ENCODE assay signal across 9 cellular contexts in the genomic region with DNA sequence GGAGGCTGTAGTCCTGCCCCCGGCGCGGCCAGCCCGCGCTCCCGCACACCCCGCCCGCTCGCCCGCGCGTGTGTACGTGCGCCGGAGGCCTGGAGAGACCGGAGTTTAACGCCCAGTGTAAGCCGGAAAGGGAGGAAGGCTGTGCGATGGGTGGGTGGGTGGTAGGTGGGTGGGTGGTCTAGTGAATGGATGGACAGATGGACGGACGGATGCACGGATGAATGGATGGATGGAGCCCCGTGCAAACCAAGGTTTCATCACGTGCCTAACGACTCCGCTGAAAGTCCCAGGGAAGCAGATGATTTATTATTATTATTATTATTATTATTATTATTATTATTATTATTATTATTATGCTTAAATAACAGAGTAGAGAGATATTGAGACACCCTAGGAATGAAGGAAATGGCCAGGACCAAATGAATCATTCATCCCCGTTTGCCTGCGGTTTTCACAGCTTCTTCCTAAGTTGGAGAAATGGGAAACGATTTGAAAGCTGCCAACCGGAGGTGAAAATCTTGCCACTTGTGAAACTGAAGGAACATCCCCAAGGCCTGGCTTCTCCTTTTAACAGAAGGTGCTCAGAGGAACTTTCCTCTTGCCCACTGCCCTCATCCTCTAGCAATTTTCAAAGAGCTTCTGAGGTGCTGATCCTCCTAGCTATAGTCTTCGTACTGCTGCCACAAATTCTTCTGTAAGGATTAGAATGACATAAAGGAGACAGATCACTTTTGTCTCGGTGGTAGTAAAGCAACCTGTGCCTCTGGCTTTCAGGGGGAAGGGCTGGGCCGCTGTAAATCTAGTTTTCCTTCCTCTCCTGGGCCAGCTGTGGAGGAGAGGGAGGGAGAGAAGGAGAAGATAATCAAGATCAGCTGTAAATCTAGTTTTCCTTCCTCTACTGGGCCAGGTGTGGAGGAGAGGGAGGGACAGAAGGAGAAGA. TPM values are rescaled to one million over a fixed set of nuclear protein-coding genes. Genes with fewer than 3 reads are reported as not detected.
DNase-seq lines count a peak whose midpoint lies in the region; ATAC-seq and TF ChIP-seq lines count a peak whose summit lies in the region.
"Had no signal": no experiment of that assay in that cellular context is flagged by ENCODE, and none has a peak within 500 bp of the region (broad histone marks: within the 10 kb centered on the region; RNA-seq: fewer than 3 reads in every experiment).

No MANE protein-coding gene starts in this region.

- DNase-seq in cardiac fibroblast (ENCODE audit: low read depth in 2 of 2) (peak; percentile 4 to 23), myocyte (ENCODE audit: low read depth) (peak; percentile 3), NCI-H146 (lab: John Stamatoyannopoulos, UW) (no peak), NCI-H2107 treated with DMSO at 0.1 percent for 48 hours (lab: John Stamatoyannopoulos, UW; ENCODE audit: unreplicated experiment) (no peak), T-helper 1 cell (no peak)

- no peaks in the 10 kb centered on the region for H3K79me2 ChIP-seq in ACC112 (ENCODE audit: control insufficient read depth, insufficient read depth, low read length, unreplicated experiment)

- POLR2A ChIA-PET in HEK293 (lab: Yijun Ruan, JAX): interaction anchor here (0.6 kb wide), 2 partner anchors 628 to 638 kb away, joined by 5 to 8 read pairs; no protein-coding TSS in a partner anchor

- peaks cover 39% of the 10 kb centered on the region for H3K27me3 ChIP-seq in ACC112 (ENCODE audit: insufficient read depth, low read length)

- CTCF ChIA-PET in HEK293 (lab: Yijun Ruan, JAX): no interaction called here

- H3K9me3 ChIP-seq in HEK293 (ENCODE audit: control insufficient read depth, insufficient read depth, low read depth, low read length): no peaks in the 10 kb centered on the region
- H3K9me3 ChIP-seq: neutrophil had no signal

- H3K27ac ChIP-seq in ACC112 (ENCODE audit: low read depth, low read length): no peak overlapping the region
- peak overlapping the region; percentile 70; the same call in 1 of the 2 replicates for H3K27ac ChIP-seq in HEK293 (ENCODE audit: extremely low read depth, low read depth, low read length)
- H3K27ac ChIP-seq: neutrophil had no signal

- TF ChIP-seq CTCF in HEK293 (tag by site-specific recombination; IDR thresholded peaks at IDR 0.05): no peak
- TF ChIP-seq CTCF in cardiac fibroblast (IDR thresholded peaks at IDR 0.05; ENCODE audit: low read depth, low read length): no peak

- H2AFZ ChIP-seq in ACC112 (ENCODE audit: low read length, unreplicated experiment): peak overlapping the region; percentile 45

- H3K4me3 ChIP-seq in ACC112 (ENCODE audit: low read depth, low read length) (peak overlapping the region; percentile 87), HEK293 (ENCODE audit: low read depth, low read length) (peak overlapping the region; percentile 77), cardiac fibroblast (replicated peaks in 1 of 2; ENCODE audit: low read depth in 2 of 2, low read length in 2 of 2) (peak overlapping the region; percentile 14 to 68)

- ATAC-seq in GM19467 (IDR thresholded peaks at IDR 0.05; ENCODE audit: unreplicated experiment): no peak

- peaks cover 3% of the 10 kb centered on the region for H3K4me1 ChIP-seq in ACC112 (ENCODE audit: control insufficient read depth, insufficient read depth, low read length, unreplicated experiment)
- no peaks in the 10 kb centered on the region for H3K4me1 ChIP-seq in HEK293 (ENCODE audit: control insufficient read depth, insufficient read depth, low read length)

- H3K36me3 ChIP-seq in ACC112 (ENCODE audit: insufficient read depth, low read length) (no peaks in the 10 kb centered on the region), HEK293 (ENCODE audit: control insufficient read depth in 2 of 2, insufficient read depth in 1 of 2, low read length in 2 of 2) (no peaks in the 10 kb centered on the region)
- H3K36me3 ChIP-seq: neutrophil had no signal

TF ChIP-seq in HEK293, 187 proteins besides CTCF, POLR2A, EP300 and RAD21 (continues in another document):
- TF ChIP-seq, protein P1, sequence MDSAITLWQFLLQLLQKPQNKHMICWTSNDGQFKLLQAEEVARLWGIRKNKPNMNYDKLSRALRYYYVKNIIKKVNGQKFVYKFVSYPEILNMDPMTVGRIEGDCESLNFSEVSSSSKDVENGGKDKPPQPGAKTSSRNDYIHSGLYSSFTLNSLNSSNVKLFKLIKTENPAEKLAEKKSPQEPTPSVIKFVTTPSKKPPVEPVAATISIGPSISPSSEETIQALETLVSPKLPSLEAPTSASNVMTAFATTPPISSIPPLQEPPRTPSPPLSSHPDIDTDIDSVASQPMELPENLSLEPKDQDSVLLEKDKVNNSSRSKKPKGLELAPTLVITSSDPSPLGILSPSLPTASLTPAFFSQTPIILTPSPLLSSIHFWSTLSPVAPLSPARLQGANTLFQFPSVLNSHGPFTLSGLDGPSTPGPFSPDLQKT (IDR thresholded peaks at IDR 0.05; ENCODE audit: borderline replicate concordance, low read depth, low read length): no peak
- TF ChIP-seq ZNF23 (tag by site-specific recombination; IDR thresholded peaks at IDR 0.05; ENCODE audit: borderline replicate concordance) (no peak), ZNF169 (tag by site-specific recombination; IDR thresholded peaks at IDR 0.05) (no peak), ZNF324 (tag by site-specific recombination; IDR thresholded peaks at IDR 0.05) (no peak), SP3 (tag by site-specific recombination; IDR thresholded peaks at IDR 0.05) (peak; percentile 32; the same call in 1 of the 2 replicates), ZNF16 (tag by site-specific recombination; IDR thresholded peaks at IDR 0.05; ENCODE audit: low read depth) (no peak), SCRT2 (tag by site-specific recombination; IDR thresholded peaks at IDR 0.05) (peak; percentile 18; the same call in 1 of the 2 replicates), ZNF843 (tag by site-specific recombination; IDR thresholded peaks at IDR 0.05) (no peak), ZNF133 (tag by site-specific recombination; IDR thresholded peaks at IDR 0.05) (no peak), GFI1B (tag by site-specific recombination; IDR thresholded peaks at IDR 0.05) (no peak), ZNF24 (tag by site-specific recombination; IDR thresholded peaks at IDR 0.05) (0 out of 2 replicates have a peak, but pooled peaks have one; percentile 24), ZNF146 (tag by site-specific recombination; IDR thresholded peaks at IDR 0.05) (no peak), SETDB1 (IDR thresholded peaks at IDR 0.05; ENCODE audit: insufficient read length, low read length) (no peak), EGR2 (tag by site-specific recombination; IDR thresholded peaks at IDR 0.05; ENCODE audit: low read depth) (peak; percentile 89), GLIS2 (tag by site-specific recombination; IDR thresholded peaks at IDR 0.05) (peak; percentile 60)
- TF ChIP-seq, protein P2, sequence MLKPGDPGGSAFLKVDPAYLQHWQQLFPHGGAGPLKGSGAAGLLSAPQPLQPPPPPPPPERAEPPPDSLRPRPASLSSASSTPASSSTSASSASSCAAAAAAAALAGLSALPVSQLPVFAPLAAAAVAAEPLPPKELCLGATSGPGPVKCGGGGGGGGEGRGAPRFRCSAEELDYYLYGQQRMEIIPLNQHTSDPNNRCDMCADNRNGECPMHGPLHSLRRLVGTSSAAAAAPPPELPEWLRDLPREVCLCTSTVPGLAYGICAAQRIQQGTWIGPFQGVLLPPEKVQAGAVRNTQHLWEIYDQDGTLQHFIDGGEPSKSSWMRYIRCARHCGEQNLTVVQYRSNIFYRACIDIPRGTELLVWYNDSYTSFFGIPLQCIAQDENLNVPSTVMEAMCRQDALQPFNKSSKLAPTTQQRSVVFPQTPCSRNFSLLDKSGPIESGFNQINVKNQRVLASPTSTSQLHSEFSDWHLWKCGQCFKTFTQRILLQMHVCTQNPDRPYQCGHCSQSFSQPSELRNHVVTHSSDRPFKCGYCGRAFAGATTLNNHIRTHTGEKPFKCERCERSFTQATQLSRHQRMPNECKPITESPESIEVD (tag by site-specific recombination; IDR thresholded peaks at IDR 0.05): peak; percentile 41; the same call in 1 of the 2 replicates
- TF ChIP-seq, protein P3, sequence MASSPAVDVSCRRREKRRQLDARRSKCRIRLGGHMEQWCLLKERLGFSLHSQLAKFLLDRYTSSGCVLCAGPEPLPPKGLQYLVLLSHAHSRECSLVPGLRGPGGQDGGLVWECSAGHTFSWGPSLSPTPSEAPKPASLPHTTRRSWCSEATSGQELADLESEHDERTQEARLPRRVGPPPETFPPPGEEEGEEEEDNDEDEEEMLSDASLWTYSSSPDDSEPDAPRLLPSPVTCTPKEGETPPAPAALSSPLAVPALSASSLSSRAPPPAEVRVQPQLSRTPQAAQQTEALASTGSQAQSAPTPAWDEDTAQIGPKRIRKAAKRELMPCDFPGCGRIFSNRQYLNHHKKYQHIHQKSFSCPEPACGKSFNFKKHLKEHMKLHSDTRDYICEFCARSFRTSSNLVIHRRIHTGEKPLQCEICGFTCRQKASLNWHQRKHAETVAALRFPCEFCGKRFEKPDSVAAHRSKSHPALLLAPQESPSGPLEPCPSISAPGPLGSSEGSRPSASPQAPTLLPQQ (tag by site-specific recombination; IDR thresholded peaks at IDR 0.05): no peak
- TF ChIP-seq, protein P4, sequence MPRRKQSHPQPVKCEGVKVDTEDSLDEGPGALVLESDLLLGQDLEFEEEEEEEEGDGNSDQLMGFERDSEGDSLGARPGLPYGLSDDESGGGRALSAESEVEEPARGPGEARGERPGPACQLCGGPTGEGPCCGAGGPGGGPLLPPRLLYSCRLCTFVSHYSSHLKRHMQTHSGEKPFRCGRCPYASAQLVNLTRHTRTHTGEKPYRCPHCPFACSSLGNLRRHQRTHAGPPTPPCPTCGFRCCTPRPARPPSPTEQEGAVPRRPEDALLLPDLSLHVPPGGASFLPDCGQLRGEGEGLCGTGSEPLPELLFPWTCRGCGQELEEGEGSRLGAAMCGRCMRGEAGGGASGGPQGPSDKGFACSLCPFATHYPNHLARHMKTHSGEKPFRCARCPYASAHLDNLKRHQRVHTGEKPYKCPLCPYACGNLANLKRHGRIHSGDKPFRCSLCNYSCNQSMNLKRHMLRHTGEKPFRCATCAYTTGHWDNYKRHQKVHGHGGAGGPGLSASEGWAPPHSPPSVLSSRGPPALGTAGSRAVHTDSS (tag by site-specific recombination; IDR thresholded peaks at IDR 0.05): 0 out of 2 replicates have a peak, but pooled peaks have one; percentile 4
- TF ChIP-seq, protein P5, sequence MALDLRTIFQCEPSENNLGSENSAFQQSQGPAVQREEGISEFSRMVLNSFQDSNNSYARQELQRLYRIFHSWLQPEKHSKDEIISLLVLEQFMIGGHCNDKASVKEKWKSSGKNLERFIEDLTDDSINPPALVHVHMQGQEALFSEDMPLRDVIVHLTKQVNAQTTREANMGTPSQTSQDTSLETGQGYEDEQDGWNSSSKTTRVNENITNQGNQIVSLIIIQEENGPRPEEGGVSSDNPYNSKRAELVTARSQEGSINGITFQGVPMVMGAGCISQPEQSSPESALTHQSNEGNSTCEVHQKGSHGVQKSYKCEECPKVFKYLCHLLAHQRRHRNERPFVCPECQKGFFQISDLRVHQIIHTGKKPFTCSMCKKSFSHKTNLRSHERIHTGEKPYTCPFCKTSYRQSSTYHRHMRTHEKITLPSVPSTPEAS (tag by site-specific recombination; IDR thresholded peaks at IDR 0.05): no peak

RNA-seq across cellular contexts. Expression of a gene that starts 0.6 kb away (rescaled TPM):
- total RNA-seq in myocyte: 0.10 TPM in 1 of 2 replicates, not detected in the other
- polyA plus RNA-seq in myocyte (2012): 0.48 TPM

Comparison
In these comparisons a context has a peak if more than half of its experiments do, and no peak if none do; other contexts are left out.
1. DNase-seq: peak in cardiac fibroblast (2 of 2) and myocyte (single experiment); none in NCI-H146 (single experiment), NCI-H2107 treated with DMSO at 0.1 percent for 48 hours (single experiment) and T-helper 1 cell (0 of 5).
2. Peak in every context shown above with its lines, with median percentiles within 50 percentile points of each other: H3K4me3 ChIP-seq.